In genomic region chr16:57299719-57300386, GRCh38 we compare ENCODE assay signal across 8 cellular contexts. TPM values are rescaled to one million over a fixed set of nuclear protein-coding genes. Genes with fewer than 3 reads are reported as not detected.
A peak's percentile ranks its signal among the peaks of the same experiment; 100 is the strongest.
DNase-seq lines count a peak whose midpoint lies in the region; ATAC-seq and TF ChIP-seq lines count a peak whose summit lies in the region.

No MANE protein-coding gene starts in this region.

- H3K27ac ChIP-seq in KOPT-K1 (ENCODE audit: low read depth, low read length, poor library complexity, severe bottlenecking): peak overlapping the region; percentile 68
- peak overlapping the region; percentile 60 for H3K27ac ChIP-seq in RWPE2 (ENCODE audit: poor library complexity, severe bottlenecking)
- H3K27ac ChIP-seq in neural cell (ENCODE audit: low read length): peak overlapping the region; percentile 69
- peak overlapping the region; percentile 83 to 93 (median 92) for H3K27ac ChIP-seq in stomach

- H3K9me3 ChIP-seq in KOPT-K1 (ENCODE audit: insufficient read depth, low read length, poor library complexity, severe bottlenecking) (no peaks in the 10 kb centered on the region), RWPE2 (ENCODE audit: severe bottlenecking) (no peaks in the 10 kb centered on the region), neural cell (ENCODE audit: low read length) (no peaks in the 10 kb centered on the region), stomach (no peaks in the 10 kb centered on the region)

- H3K36me3 ChIP-seq in KOPT-K1 (ENCODE audit: insufficient read depth, low read length): no peaks in the 10 kb centered on the region
- H3K36me3 ChIP-seq in RWPE2 (ENCODE audit: low read depth): no peaks in the 10 kb centered on the region
- H3K36me3 ChIP-seq in neural cell (ENCODE audit: insufficient read depth, low read length): no peaks in the 10 kb centered on the region
- H3K36me3 ChIP-seq in stomach: no peaks in the 10 kb centered on the region

- ATAC-seq in GM21737 (IDR thresholded peaks at IDR 0.05; ENCODE audit: unreplicated experiment) (peak; percentile 55), RWPE2 (ENCODE audit: low read depth) (peak; percentile 77)

- peak overlapping the region; percentile 16 for H2AFZ ChIP-seq in neural cell (ENCODE audit: low read depth, low read length)

- H3K4me2 ChIP-seq in neural cell (ENCODE audit: low read length): peak overlapping the region; percentile 35

- TF ChIP-seq CTCF in RWPE2 (IDR thresholded peaks at IDR 0.05; ENCODE audit: poor library complexity, severe bottlenecking): no peak
- TF ChIP-seq CTCF in neural cell (IDR thresholded peaks at IDR 0.05; ENCODE audit: poor library complexity, severe bottlenecking): peak; percentile 57
- TF ChIP-seq CTCF in stomach (IDR thresholded peaks at IDR 0.05): peak in 3 of 7 experiments; percentile 30 to 68 (median 52)

- no peak for TF ChIP-seq RAD21 in neural cell (conservative IDR thresholded peaks at IDR 0.05)

- WGBS in stomach, 5 donors: 0 to 1% (median 1%) methylated on average over 35 of the region's 35 CpGs

- no peaks in the 10 kb centered on the region for H3K9me2 ChIP-seq in neural cell (ENCODE audit: insufficient read depth, low read length)

- no peaks in the 10 kb centered on the region for H3F3A ChIP-seq in neural cell (ENCODE audit: insufficient read depth, low read length, poor library complexity, severe bottlenecking)

- no peaks in the 10 kb centered on the region for H3K79me2 ChIP-seq in neural cell (replicated peaks; ENCODE audit: insufficient read depth, low read length)

- no peak for TF ChIP-seq POLR2A in stomach (IDR thresholded peaks at IDR 0.05)

- H4K20me1 ChIP-seq in neural cell (ENCODE audit: insufficient read depth): no peaks in the 10 kb centered on the region

- DNase-seq in DMS153 treated with DMSO at 0.1 percent for 48 hours (lab: John Stamatoyannopoulos, UW; ENCODE audit: unreplicated experiment) (peak; percentile 81), RWPE2 (ENCODE audit: low spot score) (peak; percentile 93), fibroblast of the conjunctiva (ENCODE audit: low read depth) (peak; percentile 96), stomach (peak; percentile 83)
- DNase-seq in activated effector memory CD4-positive, alpha-beta T cell treated with Interleukin-2 at 50 U/mL for 16 hours: peak; percentile 64

- intact Hi-C loops in stomach (cut with DNase I; ENCODE audit: low total_unique reads): loop anchor here (2.0 to 10.0 kb wide), 2 partner anchors 117 to 215 kb away; no protein-coding TSS in a partner anchor

- H3K4me3 ChIP-seq in RWPE2 (ENCODE audit: severe bottlenecking) (peak overlapping the region; percentile 45), neural cell (ENCODE audit: low read length) (peak overlapping the region; percentile 65), stomach (peak overlapping the region; percentile 35 to 43 (median 42))

- TF ChIP-seq EP300 in neural cell (conservative IDR thresholded peaks at IDR 0.05; ENCODE audit: poor library complexity, severe bottlenecking) (no peak), stomach (IDR thresholded peaks at IDR 0.05) (no peak)

- peaks cover 7% of the 10 kb centered on the region for H3K4me1 ChIP-seq in RWPE2 (ENCODE audit: insufficient read depth, poor library complexity, severe bottlenecking)
- peaks cover 24 to 46% (median 33%) of the 10 kb centered on the region in 4 donors for H3K4me1 ChIP-seq in stomach

- peak overlapping the region; percentile 55 for H3K9ac ChIP-seq in neural cell (ENCODE audit: low read length)

- H3K27me3 ChIP-seq in RWPE2 (ENCODE audit: insufficient read depth, poor library complexity, severe bottlenecking) (no peaks in the 10 kb centered on the region), neural cell (ENCODE audit: insufficient read depth, low read depth, low read length) (no peaks in the 10 kb centered on the region), stomach (no peaks in the 10 kb centered on the region)

TF ChIP-seq in neural cell, 6 proteins besides CTCF, POLR2A, EP300 and RAD21:
- TF ChIP-seq SMC3 (conservative IDR thresholded peaks at IDR 0.05; ENCODE audit: poor library complexity) (no peak), TAF1 (IDR thresholded peaks at IDR 0.05; ENCODE audit: low read depth) (peak; percentile 45), POLR2AphosphoS5 (IDR thresholded peaks at IDR 0.05) (peak; percentile 37), EZH2 (IDR thresholded peaks at IDR 0.05; ENCODE audit: borderline replicate concordance, insufficient read depth, low read length, poor library complexity, severe bottlenecking) (no peak), MXI1 (conservative IDR thresholded peaks at IDR 0.05; ENCODE audit: poor library complexity, severe bottlenecking) (peak; percentile 25), REST (IDR thresholded peaks at IDR 0.05; ENCODE audit: borderline replicate concordance) (peak; percentile 25)

RNA-seq across cellular contexts. Expression of gene PLLP, which starts 15.4 kb away (rescaled TPM):
- polyA plus RNA-seq in neural cell (0.10 TPM in 1 of 2 replicates, not detected in the other), stomach (10 to 100 TPM; 39.0 to 46.6 (median 43.7) TPM)
- polyA minus RNA-seq in neural cell: 0.12 TPM in 1 of 2 replicates, not detected in the other
- 100 to 1,000 TPM in 2 of 5 donors, 10 to 100 TPM in 3; 27.4 to 190 (median 59.1) TPM for total RNA-seq in stomach

RNA-seq across cellular contexts. Expression of gene ARL2BP, which starts 54.8 kb away (rescaled TPM):
- polyA plus RNA-seq in neural cell (149 and 153 TPM in 2 replicates), stomach (10 to 100 TPM; 24.0 to 46.6 (median 39.8) TPM)
- polyA minus RNA-seq in neural cell: 107 and 113 TPM in 2 replicates
- total RNA-seq in stomach: 10 to 100 TPM; 15.6 to 61.6 (median 46.7) TPM

RNA-seq across cellular contexts. Expression of gene CCL22, which starts 58.7 kb away (rescaled TPM):
- polyA plus RNA-seq in neural cell (not detected in 2 replicates), stomach (under 1 TPM; 0.12 to 0.45 (median 0.15) TPM)
- polyA minus RNA-seq in neural cell: not detected in 2 replicates
- total RNA-seq in stomach: under 1 TPM in 1 of 5 donors, not detected in 4; 0.37 TPM

Comparison
In these comparisons a context has a peak if more than half of its experiments do, and no peak if none do; other contexts are left out.
1. Peak in every context shown above with its lines: DNase-seq, ATAC-seq, H3K4me3 ChIP-seq and H3K27ac ChIP-seq.
2. RNA of gene PLLP, which starts 15.4 kb away (polyA plus RNA-seq): 39.0 to 46.6 TPM in stomach; 0.10 TPM in neural cell; every median in the first group is over 10 times any median in the second.